1 cellular context compared by ENCODE assay signal in genomic region chr5:154653418-154653763, GRCh38.
A peak's percentile ranks its signal among the peaks of the same experiment; 100 is the strongest.
TF ChIP-seq lines count a peak whose summit lies in the region.

No MANE protein-coding gene starts in this region.

TF ChIP-seq in HepG2, 621 proteins besides CTCF, POLR2A, EP300 and RAD21 (continued from another document and continues in another):
- TF ChIP-seq REPIN1 (CRISPR knock-in tag; IDR thresholded peaks at IDR 0.05; ENCODE audit: borderline replicate concordance, low read depth) (peak; percentile 46; the same call in 1 of the 2 replicates), KDM5A (IDR thresholded peaks at IDR 0.05; ENCODE audit: borderline replicate concordance, low read length) (no peak), ISL2 (CRISPR knock-in tag; IDR thresholded peaks at IDR 0.05) (peak; percentile 64; the same call in 1 of the 2 replicates), ZNF530 (CRISPR knock-in tag; IDR thresholded peaks at IDR 0.05; ENCODE audit: low read depth) (no peak), KAT8 (CRISPR knock-in tag; IDR thresholded peaks at IDR 0.05) (peak; percentile 75), ZNF678 (CRISPR knock-in tag; IDR thresholded peaks at IDR 0.05) (no peak), ZSCAN5A (CRISPR knock-in tag; IDR thresholded peaks at IDR 0.05; ENCODE audit: borderline replicate concordance) (no peak), HOXD1 (CRISPR knock-in tag; IDR thresholded peaks at IDR 0.05) (0 out of 2 replicates have a peak, but pooled peaks have one; percentile 64), GABPA (IDR thresholded peaks at IDR 0.05; ENCODE audit: low read depth, low read length) (no peak), GABPA (CRISPR knock-in tag; IDR thresholded peaks at IDR 0.05; ENCODE audit: low read depth) (0 out of 2 replicates have a peak, but pooled peaks have one; percentile 20), SIN3A (IDR thresholded peaks at IDR 0.05; ENCODE audit: borderline replicate concordance, low read depth, low read length) (peak; percentile 59; the same call in 1 of the 2 replicates), ZSCAN29 (CRISPR knock-in tag; conservative IDR thresholded peaks at IDR 0.05) (peak; percentile 54; the same call in 1 of the 2 replicates), ZNF598 (CRISPR knock-in tag; IDR thresholded peaks at IDR 0.05; ENCODE audit: borderline replicate concordance) (peak; percentile 60; the same call in 1 of the 2 replicates), FOXP1 (IDR thresholded peaks at IDR 0.05) (no peak), FOXP1 (CRISPR knock-in tag; IDR thresholded peaks at IDR 0.05) (peak; percentile 91), NAIF1 (CRISPR knock-in tag; IDR thresholded peaks at IDR 0.05; ENCODE audit: borderline replicate concordance) (no peak), ZNF614 (CRISPR knock-in tag; IDR thresholded peaks at IDR 0.05; ENCODE audit: borderline replicate concordance) (peak; percentile 38; the same call in 1 of the 2 replicates), KDM5B (CRISPR knock-in tag; IDR thresholded peaks at IDR 0.05; ENCODE audit: borderline replicate concordance) (peak; percentile 46; the same call in 1 of the 2 replicates), GZF1 (CRISPR knock-in tag; IDR thresholded peaks at IDR 0.05) (no peak), ZNF160 (CRISPR knock-in tag; IDR thresholded peaks at IDR 0.05) (no peak), THYN1 (CRISPR knock-in tag; IDR thresholded peaks at IDR 0.05; ENCODE audit: borderline replicate concordance, low read depth) (no peak), HOMEZ (CRISPR knock-in tag; IDR thresholded peaks at IDR 0.05; ENCODE audit: low read depth) (peak; percentile 65), BCL6 (CRISPR knock-in tag; IDR thresholded peaks at IDR 0.05) (peak; percentile 86), CENPX (CRISPR knock-in tag; IDR thresholded peaks at IDR 0.05) (no peak), PLRG1 (conservative IDR thresholded peaks at IDR 0.05) (no peak), ZMAT5 (CRISPR knock-in tag; IDR thresholded peaks at IDR 0.05; ENCODE audit: borderline replicate concordance, low read depth) (no peak), ZNF264 (CRISPR knock-in tag; IDR thresholded peaks at IDR 0.05) (peak; percentile 38; the same call in 1 of the 2 replicates), PRDM4 (CRISPR knock-in tag; IDR thresholded peaks at IDR 0.05; ENCODE audit: borderline replicate concordance) (no peak), ZNF354B (CRISPR knock-in tag; IDR thresholded peaks at IDR 0.05) (no peak), MED13 (CRISPR knock-in tag; IDR thresholded peaks at IDR 0.05) (peak; percentile 88; the same call in 1 of the 2 replicates), MTA1 (CRISPR knock-in tag; IDR thresholded peaks at IDR 0.05; ENCODE audit: borderline replicate concordance) (peak; percentile 96), DPF2 (CRISPR knock-in tag; IDR thresholded peaks at IDR 0.05; ENCODE audit: borderline replicate concordance, low read depth) (peak; percentile 88), ZNF430 (CRISPR knock-in tag; IDR thresholded peaks at IDR 0.05) (peak; percentile 76; the same call in 1 of the 2 replicates), ZBTB14 (CRISPR knock-in tag; IDR thresholded peaks at IDR 0.05) (no peak), RELA (CRISPR knock-in tag; IDR thresholded peaks at IDR 0.05) (0 out of 2 replicates have a peak, but pooled peaks have one; percentile 59), REXO4 (CRISPR knock-in tag; IDR thresholded peaks at IDR 0.05; ENCODE audit: borderline replicate concordance) (no peak), MLLT10 (CRISPR knock-in tag; IDR thresholded peaks at IDR 0.05) (no peak), ZZZ3 (CRISPR knock-in tag; IDR thresholded peaks at IDR 0.05; ENCODE audit: borderline replicate concordance) (peak; percentile 49; the same call in 1 of the 2 replicates), ZNF34 (CRISPR knock-in tag; IDR thresholded peaks at IDR 0.05; ENCODE audit: borderline replicate concordance) (no peak), ZNF280B (CRISPR knock-in tag; IDR thresholded peaks at IDR 0.05; ENCODE audit: borderline replicate concordance) (0 out of 2 replicates have a peak, but pooled peaks have one; percentile 75), ZNF446 (CRISPR knock-in tag; IDR thresholded peaks at IDR 0.05) (no peak), KAT2B (IDR thresholded peaks at IDR 0.05; ENCODE audit: borderline replicate concordance, low read depth, low read length) (no peak), U2AF2 (IDR thresholded peaks at IDR 0.05; ENCODE audit: low read depth, low read length) (no peak), GLMP (CRISPR knock-in tag; IDR thresholded peaks at IDR 0.05; ENCODE audit: borderline replicate concordance) (no peak), HNF1A (IDR thresholded peaks at IDR 0.05; ENCODE audit: low read depth) (no peak; the same call in 1 of the 2 replicates), HNF1A (CRISPR knock-in tag; IDR thresholded peaks at IDR 0.05; ENCODE audit: borderline replicate concordance) (peak; percentile 82), TCF12 (IDR thresholded peaks at IDR 0.05) (no peak), TCF12 (CRISPR knock-in tag; IDR thresholded peaks at IDR 0.05) (0 out of 2 replicates have a peak, but pooled peaks have one; percentile 73), NONO (IDR thresholded peaks at IDR 0.05) (no peak), NONO (CRISPR knock-in tag; conservative IDR thresholded peaks at IDR 0.05) (peak; percentile 90), ZNF256 (CRISPR knock-in tag; conservative IDR thresholded peaks at IDR 0.05) (no peak), REL (CRISPR knock-in tag; conservative IDR thresholded peaks at IDR 0.05) (no peak), HNF4A (CRISPR knock-in tag; IDR thresholded peaks at IDR 0.05) (peak; percentile 99), ZNF18 (CRISPR knock-in tag; IDR thresholded peaks at IDR 0.05; ENCODE audit: insufficient replicate concordance) (no peak)
